Comparison of ENCODE assay signal across 13 cellular contexts in genomic region chr14:52352546-52352945, GRCh38. TPM values are rescaled to one million over a fixed set of nuclear protein-coding genes. Genes with fewer than 3 reads are reported as not detected.
DNase-seq lines count a peak whose midpoint lies in the region; ATAC-seq, FAIRE-seq and TF ChIP-seq lines count a peak whose summit lies in the region.
"Had no signal": no experiment of that assay in that cellular context is flagged by ENCODE, and none has a peak within 500 bp of the region (broad histone marks: within the 10 kb centered on the region; RNA-seq: fewer than 3 reads in every experiment).

No MANE protein-coding gene starts in this region.

- peaks cover 0 to 6% of the 10 kb centered on the region in 2 experiments for H3K27me3 ChIP-seq in GM12878 (replicated peaks in 1 of 2; ENCODE audit: control insufficient read depth in 2 of 2, insufficient read depth in 2 of 2, low read length in 1 of 2)
- no peaks in the 10 kb centered on the region for H3K27me3 ChIP-seq in prostate gland (replicated peaks; ENCODE audit: insufficient read depth)

- in situ Hi-C loops in GM12878 (cut with MboI), result no loop called here

- intact Hi-C loops in GM12878 (cut with micrococcal nuclease; ENCODE audit: unreplicated experiment), result no loop called here
- intact Hi-C loops in prostate gland (cut with DNase I), result no loop called here

- no peak for TF ChIP-seq EP300 in GM12878 (IDR thresholded peaks at IDR 0.05; ENCODE audit: borderline replicate concordance in 1 of 2, control insufficient read depth in 1 of 2, low read depth in 2 of 2, low read length in 2 of 2)

- no peak overlapping the region; the same call in 1 of the 2 replicates for H3K4me2 ChIP-seq in GM12878 (ENCODE audit: control insufficient read depth, insufficient read depth)

- H3K4me1 ChIP-seq in GM12878 (ENCODE audit: control insufficient read depth, insufficient read depth, low read length), result no peaks in the 10 kb centered on the region
- no peaks in the 10 kb centered on the region for H3K4me1 ChIP-seq in prostate gland (replicated peaks)

- H3K27ac ChIP-seq in GM12878 (ENCODE audit: control insufficient read depth, insufficient read depth) (no peak overlapping the region), prostate gland (peak overlapping the region; percentile 7 to 40)

- no peak for DNase-seq in GM12878 (ENCODE audit: low read depth, low spot score)
- DNase-seq in prostate gland (ENCODE audit: low spot score), result no peak
- DNase-seq in effector CD4-positive, alpha-beta T cell, result no peak
- DNase-seq: hypothalamus, posterior cingulate gyrus, substantia nigra had no signal

- RAD21 ChIA-PET in GM12878 (lab: Charles Lee; ENCODE audit: unreplicated experiment), result no interaction called here

- POLR2A ChIA-PET in GM12878 (lab: Charles Lee), result no interaction called here

- TF ChIP-seq POLR2A in GM12878 (IDR thresholded peaks at IDR 0.05; ENCODE audit: low read depth, low read length) (no peak), prostate gland (IDR thresholded peaks at IDR 0.05) (no peak)

- BruUV-seq in GM12878 (replicated peaks; lab: Mats Ljungman, UMichigan), result no TSS peak

- H3K79me2 ChIP-seq in GM12878 (ENCODE audit: control insufficient read depth, insufficient read depth, low read length), result no peaks in the 10 kb centered on the region

- H3K36me3 ChIP-seq in GM12878 (ENCODE audit: control insufficient read depth in 2 of 2, insufficient read depth in 2 of 2, low read length in 1 of 2) (no peaks in the 10 kb centered on the region), prostate gland (no peaks in the 10 kb centered on the region)

- no peaks in the 10 kb centered on the region for H3K9me3 ChIP-seq in GM12878 (replicated peaks; ENCODE audit: control insufficient read depth, insufficient read depth, low read length)
- no peaks in the 10 kb centered on the region for H3K9me3 ChIP-seq in prostate gland

- H3K9ac ChIP-seq in GM12878 (ENCODE audit: control insufficient read depth, insufficient read depth, low read length), result no peak overlapping the region

- no peak for TF ChIP-seq CTCF in GM12878 (IDR thresholded peaks at IDR 0.05 in 2 of 3, conservative IDR thresholded peaks at IDR 0.05 in 1 of 3; ENCODE audit: control insufficient read depth in 2 of 3, extremely low read depth in 1 of 3, insufficient read depth in 1 of 3, low read depth in 3 of 3, low read length in 3 of 3)
- TF ChIP-seq CTCF in prostate gland (IDR thresholded peaks at IDR 0.05), result no peak

- no peaks in the 10 kb centered on the region for H4K20me1 ChIP-seq in GM12878 (ENCODE audit: control insufficient read depth, insufficient read depth)

- no peak overlapping the region for H2AFZ ChIP-seq in GM12878 (ENCODE audit: control insufficient read depth, low read depth, low read length)

- H3K4me3 ChIP-seq in GM12878 (no peak overlapping the region), prostate gland (no peak overlapping the region)

- WGBS in GM12878 (ENCODE audit: insufficient coverage, insufficient replicate concordance, low lambda C conversion rate, missing lambda C conversion rate), result 10% methylated on average over 4 of the region's 4 CpGs
- WGBS in prostate gland, result 9% methylated on average over 4 of the region's 4 CpGs

- ATAC-seq in GM18511 (IDR thresholded peaks at IDR 0.05; ENCODE audit: unreplicated experiment) (peak; percentile 19), HG03135 (IDR thresholded peaks at IDR 0.05; ENCODE audit: unreplicated experiment) (peak; percentile 12), GM12878 (no peak; the same call in 1 of the 3 replicates), HG03196 (IDR thresholded peaks at IDR 0.05; ENCODE audit: unreplicated experiment) (no peak), HG02884 (IDR thresholded peaks at IDR 0.05; ENCODE audit: unreplicated experiment) (no peak)
- ATAC-seq: Panc1 had no signal

- TF ChIP-seq RAD21 in GM12878 (IDR thresholded peaks at IDR 0.05; ENCODE audit: insufficient read depth, low read depth, low read length), result no peak

- CTCF ChIA-PET in GM12878 (lab: Yijun Ruan, JAX), result no interaction called here

- peak; percentile 13 for FAIRE-seq in GM12878 (lab: Jason Lieb, UNC)
- FAIRE-seq: endothelial cell of umbilical vein had no signal

- SMC1A ChIA-PET in GM12878 (lab: Charles Lee; ENCODE audit: uncharacterized antibody, unreplicated experiment), result interaction anchor here (1.4 kb wide), 1 partner anchor 23 kb away, joined by 4 read pairs; no protein-coding TSS in a partner anchor

TF ChIP-seq in GM12878, 131 proteins besides CTCF, POLR2A, EP300 and RAD21 (continues in another document):
- TF ChIP-seq, protein P1, sequence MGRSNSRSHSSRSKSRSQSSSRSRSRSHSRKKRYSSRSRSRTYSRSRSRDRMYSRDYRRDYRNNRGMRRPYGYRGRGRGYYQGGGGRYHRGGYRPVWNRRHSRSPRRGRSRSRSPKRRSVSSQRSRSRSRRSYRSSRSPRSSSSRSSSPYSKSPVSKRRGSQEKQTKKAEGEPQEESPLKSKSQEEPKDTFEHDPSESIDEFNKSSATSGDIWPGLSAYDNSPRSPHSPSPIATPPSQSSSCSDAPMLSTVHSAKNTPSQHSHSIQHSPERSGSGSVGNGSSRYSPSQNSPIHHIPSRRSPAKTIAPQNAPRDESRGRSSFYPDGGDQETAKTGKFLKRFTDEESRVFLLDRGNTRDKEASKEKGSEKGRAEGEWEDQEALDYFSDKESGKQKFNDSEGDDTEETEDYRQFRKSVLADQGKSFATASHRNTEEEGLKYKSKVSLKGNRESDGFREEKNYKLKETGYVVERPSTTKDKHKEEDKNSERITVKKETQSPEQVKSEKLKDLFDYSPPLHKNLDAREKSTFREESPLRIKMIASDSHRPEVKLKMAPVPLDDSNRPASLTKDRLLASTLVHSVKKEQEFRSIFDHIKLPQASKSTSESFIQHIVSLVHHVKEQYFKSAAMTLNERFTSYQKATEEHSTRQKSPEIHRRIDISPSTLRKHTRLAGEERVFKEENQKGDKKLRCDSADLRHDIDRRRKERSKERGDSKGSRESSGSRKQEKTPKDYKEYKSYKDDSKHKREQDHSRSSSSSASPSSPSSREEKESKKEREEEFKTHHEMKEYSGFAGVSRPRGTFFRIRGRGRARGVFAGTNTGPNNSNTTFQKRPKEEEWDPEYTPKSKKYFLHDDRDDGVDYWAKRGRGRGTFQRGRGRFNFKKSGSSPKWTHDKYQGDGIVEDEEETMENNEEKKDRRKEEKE (IDR thresholded peaks at IDR 0.05), result no peak
- no peak for TF ChIP-seq BCL11A (IDR thresholded peaks at IDR 0.05; ENCODE audit: low read depth, low read length)
- TF ChIP-seq FOXM1 (IDR thresholded peaks at IDR 0.05; ENCODE audit: low read depth, low read length), result no peak
- TF ChIP-seq NRF1 (conservative IDR thresholded peaks at IDR 0.05; ENCODE audit: low read depth, low read length), result no peak
- no peak for TF ChIP-seq PML (IDR thresholded peaks at IDR 0.05; ENCODE audit: low read length)
- TF ChIP-seq MAX (IDR thresholded peaks at IDR 0.05; ENCODE audit: low read depth, low read length), result no peak
- TF ChIP-seq MYB (IDR thresholded peaks at IDR 0.05; ENCODE audit: borderline replicate concordance, low read depth, low read length), result no peak
- TF ChIP-seq YY1 (IDR thresholded peaks at IDR 0.05; ENCODE audit: low read depth, low read length), result no peak
- no peak for TF ChIP-seq E2F4 (IDR thresholded peaks at IDR 0.05; ENCODE audit: low read depth, low read length)
- TF ChIP-seq, protein P2, sequence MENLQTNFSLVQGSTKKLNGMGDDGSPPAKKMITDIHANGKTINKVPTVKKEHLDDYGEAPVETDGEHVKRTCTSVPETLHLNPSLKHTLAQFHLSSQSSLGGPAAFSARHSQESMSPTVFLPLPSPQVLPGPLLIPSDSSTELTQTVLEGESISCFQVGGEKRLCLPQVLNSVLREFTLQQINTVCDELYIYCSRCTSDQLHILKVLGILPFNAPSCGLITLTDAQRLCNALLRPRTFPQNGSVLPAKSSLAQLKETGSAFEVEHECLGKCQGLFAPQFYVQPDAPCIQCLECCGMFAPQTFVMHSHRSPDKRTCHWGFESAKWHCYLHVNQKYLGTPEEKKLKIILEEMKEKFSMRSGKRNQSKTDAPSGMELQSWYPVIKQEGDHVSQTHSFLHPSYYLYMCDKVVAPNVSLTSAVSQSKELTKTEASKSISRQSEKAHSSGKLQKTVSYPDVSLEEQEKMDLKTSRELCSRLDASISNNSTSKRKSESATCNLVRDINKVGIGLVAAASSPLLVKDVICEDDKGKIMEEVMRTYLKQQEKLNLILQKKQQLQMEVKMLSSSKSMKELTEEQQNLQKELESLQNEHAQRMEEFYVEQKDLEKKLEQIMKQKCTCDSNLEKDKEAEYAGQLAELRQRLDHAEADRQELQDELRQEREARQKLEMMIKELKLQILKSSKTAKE (IDR thresholded peaks at IDR 0.05; ENCODE audit: low read depth, poor library complexity, severe bottlenecking), result no peak

RNA-seq across cellular contexts. Expression of gene PTGER2, which starts 38.4 kb away (rescaled TPM):
- total RNA-seq in GM12878 (2013; cell fraction: nucleolus; rRNA removed), result 0.24 and 0.35 TPM in 2 replicates
- total RNA-seq in GM12878 (2014; rRNA removed), result 0.71 and 1.6 TPM in 2 replicates
- total RNA-seq in GM12878 (2014; rRNA removed; fragmentation: Illumina TruSeq; extraction: Trizol), result 0.31 and 0.32 TPM in 2 replicates
- total RNA-seq in GM12878 (2021), result 0.37 and 0.77 TPM in 2 replicates
- polyA plus RNA-seq in GM12878 (2011; ENCODE audit: low read depth), result not detected
- 0.27 and 0.29 TPM in 2 replicates for polyA plus RNA-seq in GM12878 (2011; rRNA removed)
- polyA plus RNA-seq in GM12878 (2011; cell fraction: cytosol; rRNA removed), result 0.15 and 0.30 TPM in 2 replicates
- polyA plus RNA-seq in GM12878 (2011; cell fraction: nucleus; rRNA removed), result 0.28 and 0.44 TPM in 2 replicates
- 0.08 and 0.18 TPM in 2 replicates for polyA plus RNA-seq in GM12878 (2012)
- polyA plus RNA-seq in GM12878 (2014; fragmentation: Illumina TruSeq; extraction: Trizol), result 0.35 and 0.38 TPM in 2 replicates
- under 1 TPM; 0.03 to 0.20 TPM for polyA plus RNA-seq in GM12878 (2014; fragmentation: Nextera tagmentation; extraction: Ambion mirVana)
- polyA plus RNA-seq in GM12878 (2014; rRNA removed), result 0.35 and 0.74 TPM in 2 replicates
- polyA plus RNA-seq in GM12878 (2016; fragmentation: Nextera tagmentation; extraction: Ambion mirVana), result under 1 TPM; 0.17 to 0.53 TPM
- polyA minus RNA-seq in GM12878 (2011; rRNA and poly(A)+ RNA removed), result 0.05 and 0.29 TPM in 2 replicates
- polyA minus RNA-seq in GM12878 (2011; cell fraction: cytosol; rRNA and poly(A)+ RNA removed), result not detected in 2 replicates
- polyA minus RNA-seq in GM12878 (2011; cell fraction: nucleus; rRNA and poly(A)+ RNA removed), result 0.12 and 0.48 TPM in 2 replicates
- 1 to 10 TPM; 5.4 to 8.9 TPM for total RNA-seq in prostate gland
- total RNA-seq: endothelial cell of umbilical vein, lung microvascular endothelial cell had no signal
- polyA plus RNA-seq: endothelial cell of umbilical vein had no signal

Comparison
In these comparisons a context has a peak if more than half of its experiments do, and no peak if none do; other contexts are left out.
1. ATAC-seq: peak in GM18511 (single experiment) and HG03135 (single experiment); none in GM12878 (single experiment), HG03196 (single experiment) and HG02884 (single experiment).